26 cellular contexts compared by ENCODE assay signal in the genomic region with DNA sequence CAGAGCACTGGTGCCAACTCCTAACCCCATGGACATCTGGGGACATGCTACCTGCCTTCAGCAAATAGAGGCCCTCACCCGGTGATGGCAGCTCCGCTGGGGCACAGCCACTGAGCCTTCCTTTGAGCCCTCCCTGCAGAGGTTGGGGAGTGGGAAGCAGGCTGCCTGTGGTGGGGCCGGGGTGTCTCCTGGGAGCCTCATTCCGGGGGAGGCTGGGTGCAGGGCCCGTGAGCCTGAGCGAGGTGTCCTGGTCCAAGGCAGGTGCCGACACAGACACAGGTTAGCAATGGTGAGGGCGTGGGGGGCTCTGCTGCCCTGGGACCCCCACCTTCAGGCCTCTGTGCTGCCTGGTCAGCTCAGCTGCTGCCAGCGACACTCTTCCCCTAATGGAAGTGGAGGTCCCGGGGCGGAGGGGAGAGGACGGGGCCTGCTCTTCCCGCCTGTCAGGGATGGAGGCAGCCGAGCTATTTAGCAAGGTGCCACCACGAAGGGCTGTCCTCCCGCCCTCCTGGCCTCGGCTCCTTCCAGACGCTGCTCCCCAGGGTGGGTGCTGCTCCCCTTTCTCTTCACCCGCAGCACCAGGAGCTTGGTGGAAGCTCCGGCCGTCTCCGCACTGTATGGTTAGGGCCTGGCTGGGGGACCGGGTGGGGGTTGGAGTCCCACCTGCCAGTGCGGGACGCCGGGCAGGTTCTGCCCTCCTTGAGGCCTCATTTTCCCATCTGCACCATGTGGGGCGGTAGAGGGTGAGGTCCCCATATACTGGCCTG.
"Had no signal": no experiment of that assay in that cellular context is flagged by ENCODE, and none has a peak within 500 bp of the region (broad histone marks: within the 10 kb centered on the region; RNA-seq: fewer than 3 reads in every experiment).

No MANE protein-coding gene starts in this region.

- H3K27ac ChIP-seq: epithelial cell of prostate, gastrocnemius medialis, left ventricle myocardium inferior, lower lobe of right lung, parathyroid adenoma, prostate gland, stomach, thoracic aorta, transverse colon had no signal

- H2AFZ ChIP-seq: parathyroid adenoma had no signal

- H3K9me3 Mint-ChIP-seq: memory B cell; mesothelial cell of epicardium; natural killer cell treated with Interleukin-12 subunit alpha and Interleukin-12 subunit beta and Interleukin-15 and Interleukin-18, amount 100 ng/mL, for 72 hours had no signal

- H3K79me2 ChIP-seq: parathyroid adenoma had no signal

- H3K36me3 ChIP-seq: gastrocnemius medialis, left ventricle myocardium inferior, prostate gland, thoracic aorta, transverse colon had no signal

- DNase-seq: effector CD8-positive, alpha-beta T cell; gastrocnemius medialis; immature natural killer cell; kidney; left cardiac atrium; left ventricle myocardium inferior; lower lobe of right lung; spleen; stimulated activated CD4-positive, alpha-beta T cell treated with anti-CD3 and anti-CD28 coated beads, Interleukin-15, amount 100 ng/mL, for 24 hours; stimulated activated CD4-positive, alpha-beta T cell treated with anti-CD3 and anti-CD28 coated beads, Interleukin-1b, Interleukin-23, amount 100 ng/mL, for 48 hours; stimulated activated CD4-positive, alpha-beta T cell treated with anti-CD3 and anti-CD28 coated beads, Interleukin-4, amount 100 ng/mL, for 4 hours; stimulated activated naive CD4-positive, alpha-beta T cell; stomach; substantia nigra; transverse colon had no signal

- H3K4me3 ChIP-seq: coronary artery, esophagus muscularis mucosa, gastrocnemius medialis, left ventricle myocardium inferior, lower lobe of right lung, prostate gland, spleen, stomach, thoracic aorta, transverse colon had no signal

- H3K27me3 Mint-ChIP-seq: natural killer cell treated with Interleukin-12 subunit alpha and Interleukin-12 subunit beta and Interleukin-15 and Interleukin-18, amount 100 ng/mL, for 72 hours had no signal

- H3K27ac Mint-ChIP-seq: immature natural killer cell; memory B cell; mesothelial cell of epicardium; natural killer cell treated with Interleukin-12 subunit alpha and Interleukin-12 subunit beta and Interleukin-15 and Interleukin-18, amount 100 ng/mL, for 72 hours had no signal

- H3K4me3 Mint-ChIP-seq: immature natural killer cell; memory B cell; mesothelial cell of epicardium; natural killer cell treated with Interleukin-12 subunit alpha and Interleukin-12 subunit beta and Interleukin-15 and Interleukin-18, amount 100 ng/mL, for 72 hours had no signal

- H3K36me3 Mint-ChIP-seq: immature natural killer cell; memory B cell; mesothelial cell of epicardium; natural killer cell treated with Interleukin-12 subunit alpha and Interleukin-12 subunit beta and Interleukin-15 and Interleukin-18, amount 100 ng/mL, for 72 hours had no signal

- FAIRE-seq: endometrium, kidney had no signal

- ATAC-seq: gastrocnemius medialis; left cardiac atrium; lower lobe of right lung; natural killer cell treated with Interleukin-12 subunit alpha and Interleukin-12 subunit beta and Interleukin-15 and Interleukin-18, amount 100 ng/mL, for 72 hours; sciatic nerve had no signal

- H3K4me1 ChIP-seq: parathyroid adenoma had no signal

- H3K9ac ChIP-seq: parathyroid adenoma had no signal

- H3K9me3 ChIP-seq: esophagus muscularis mucosa, gastrocnemius medialis, left ventricle myocardium inferior, lower lobe of right lung, prostate gland, spleen, stomach, thoracic aorta, transverse colon had no signal
